In the genomic region with DNA sequence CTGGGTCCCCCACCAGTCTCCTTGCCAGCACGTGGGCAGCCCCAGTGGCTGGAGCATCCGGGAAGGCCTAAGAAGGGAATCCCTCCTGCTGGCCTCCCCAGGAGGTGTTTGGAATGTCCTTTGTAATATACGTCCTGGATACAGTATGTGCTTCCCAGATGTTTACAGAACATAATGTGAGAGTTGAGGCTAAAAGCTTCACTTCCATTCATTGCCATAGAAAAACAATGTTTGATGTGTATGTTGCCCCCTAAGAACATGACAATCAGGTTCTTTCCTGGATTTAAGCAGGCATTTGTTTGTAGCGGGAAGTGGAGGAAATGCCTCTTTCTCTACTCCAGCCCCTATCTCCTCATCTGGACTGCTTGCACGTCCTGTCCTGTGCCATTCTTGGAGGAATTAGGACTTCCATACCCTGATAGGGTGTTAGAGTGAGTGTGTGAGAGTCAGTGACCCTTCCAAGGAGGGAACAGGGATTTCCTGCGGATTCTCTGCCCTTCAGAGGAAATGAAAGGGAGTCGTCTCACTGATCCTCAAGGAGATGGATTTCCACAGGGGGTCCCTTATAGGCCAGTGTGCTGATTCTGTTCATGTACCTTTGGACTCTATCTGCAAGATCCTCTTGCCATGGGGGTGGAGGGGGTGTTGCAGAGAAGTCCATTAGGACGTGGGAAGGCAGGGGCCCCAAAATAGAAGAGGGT, we compare ENCODE assay signal across 1 cellular context.
A peak's percentile ranks its signal among the peaks of the same experiment; 100 is the strongest.
TF ChIP-seq lines count a peak whose summit lies in the region.

No MANE protein-coding gene starts in this region.

TF ChIP-seq in GM23338, 12 proteins besides CTCF, POLR2A, EP300 and RAD21:
- TF ChIP-seq, protein P1, sequence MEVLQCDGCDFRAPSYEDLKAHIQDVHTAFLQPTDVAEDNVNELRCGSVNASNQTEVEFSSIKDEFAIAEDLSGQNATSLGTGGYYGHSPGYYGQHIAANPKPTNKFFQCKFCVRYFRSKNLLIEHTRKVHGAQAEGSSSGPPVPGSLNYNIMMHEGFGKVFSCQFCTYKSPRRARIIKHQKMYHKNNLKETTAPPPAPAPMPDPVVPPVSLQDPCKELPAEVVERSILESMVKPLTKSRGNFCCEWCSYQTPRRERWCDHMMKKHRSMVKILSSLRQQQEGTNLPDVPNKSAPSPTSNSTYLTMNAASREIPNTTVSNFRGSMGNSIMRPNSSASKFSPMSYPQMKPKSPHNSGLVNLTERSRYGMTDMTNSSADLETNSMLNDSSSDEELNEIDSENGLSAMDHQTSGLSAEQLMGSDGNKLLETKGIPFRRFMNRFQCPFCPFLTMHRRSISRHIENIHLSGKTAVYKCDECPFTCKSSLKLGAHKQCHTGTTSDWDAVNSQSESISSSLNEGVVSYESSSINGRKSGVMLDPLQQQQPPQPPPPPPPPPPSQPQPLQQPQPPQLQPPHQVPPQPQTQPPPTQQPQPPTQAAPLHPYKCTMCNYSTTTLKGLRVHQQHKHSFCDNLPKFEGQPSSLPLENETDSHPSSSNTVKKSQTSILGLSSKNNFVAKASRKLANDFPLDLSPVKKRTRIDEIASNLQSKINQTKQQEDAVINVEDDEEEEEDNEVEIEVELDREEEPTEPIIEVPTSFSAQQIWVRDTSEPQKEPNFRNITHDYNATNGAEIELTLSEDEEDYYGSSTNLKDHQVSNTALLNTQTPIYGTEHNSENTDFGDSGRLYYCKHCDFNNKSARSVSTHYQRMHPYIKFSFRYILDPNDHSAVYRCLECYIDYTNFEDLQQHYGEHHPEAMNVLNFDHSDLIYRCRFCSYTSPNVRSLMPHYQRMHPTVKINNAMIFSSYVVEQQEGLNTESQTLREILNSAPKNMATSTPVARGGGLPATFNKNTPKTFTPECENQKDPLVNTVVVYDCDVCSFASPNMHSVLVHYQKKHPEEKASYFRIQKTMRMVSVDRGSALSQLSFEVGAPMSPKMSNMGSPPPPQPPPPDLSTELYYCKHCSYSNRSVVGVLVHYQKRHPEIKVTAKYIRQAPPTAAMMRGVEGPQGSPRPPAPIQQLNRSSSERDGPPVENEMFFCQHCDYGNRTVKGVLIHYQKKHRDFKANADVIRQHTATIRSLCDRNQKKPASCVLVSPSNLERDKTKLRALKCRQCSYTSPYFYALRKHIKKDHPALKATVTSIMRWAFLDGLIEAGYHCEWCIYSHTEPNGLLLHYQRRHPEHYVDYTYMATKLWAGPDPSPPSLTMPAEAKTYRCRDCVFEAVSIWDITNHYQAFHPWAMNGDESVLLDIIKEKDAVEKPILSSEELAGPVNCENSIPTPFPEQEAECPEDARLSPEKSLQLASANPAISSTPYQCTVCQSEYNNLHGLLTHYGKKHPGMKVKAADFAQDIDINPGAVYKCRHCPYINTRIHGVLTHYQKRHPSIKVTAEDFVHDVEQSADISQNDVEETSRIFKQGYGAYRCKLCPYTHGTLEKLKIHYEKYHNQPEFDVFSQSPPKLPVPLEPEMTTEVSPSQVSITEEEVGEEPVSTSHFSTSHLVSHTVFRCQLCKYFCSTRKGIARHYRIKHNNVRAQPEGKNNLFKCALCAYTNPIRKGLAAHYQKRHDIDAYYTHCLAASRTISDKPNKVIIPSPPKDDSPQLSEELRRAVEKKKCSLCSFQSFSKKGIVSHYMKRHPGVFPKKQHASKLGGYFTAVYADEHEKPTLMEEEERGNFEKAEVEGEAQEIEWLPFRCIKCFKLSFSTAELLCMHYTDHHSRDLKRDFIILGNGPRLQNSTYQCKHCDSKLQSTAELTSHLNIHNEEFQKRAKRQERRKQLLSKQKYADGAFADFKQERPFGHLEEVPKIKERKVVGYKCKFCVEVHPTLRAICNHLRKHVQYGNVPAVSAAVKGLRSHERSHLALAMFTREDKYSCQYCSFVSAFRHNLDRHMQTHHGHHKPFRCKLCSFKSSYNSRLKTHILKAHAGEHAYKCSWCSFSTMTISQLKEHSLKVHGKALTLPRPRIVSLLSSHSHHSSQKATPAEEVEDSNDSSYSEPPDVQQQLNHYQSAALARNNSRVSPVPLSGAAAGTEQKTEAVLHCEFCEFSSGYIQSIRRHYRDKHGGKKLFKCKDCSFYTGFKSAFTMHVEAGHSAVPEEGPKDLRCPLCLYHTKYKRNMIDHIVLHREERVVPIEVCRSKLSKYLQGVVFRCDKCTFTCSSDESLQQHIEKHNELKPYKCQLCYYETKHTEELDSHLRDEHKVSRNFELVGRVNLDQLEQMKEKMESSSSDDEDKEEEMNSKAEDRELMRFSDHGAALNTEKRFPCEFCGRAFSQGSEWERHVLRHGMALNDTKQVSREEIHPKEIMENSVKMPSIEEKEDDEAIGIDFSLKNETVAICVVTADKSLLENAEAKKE (CRISPR knock-in tag; IDR thresholded peaks at IDR 0.05) = no peak
- TF ChIP-seq JUNB (IDR thresholded peaks at IDR 0.05; ENCODE audit: unreplicated experiment) (no peak), CREB1 (CRISPR knock-in tag; IDR thresholded peaks at IDR 0.05; ENCODE audit: low read depth) (no peak), STAT1 (IDR thresholded peaks at IDR 0.05; ENCODE audit: unreplicated experiment) (no peak), EZH2 (IDR thresholded peaks at IDR 0.05; ENCODE audit: low read depth, unreplicated experiment) (peak; percentile 0)
- TF ChIP-seq, protein P2, sequence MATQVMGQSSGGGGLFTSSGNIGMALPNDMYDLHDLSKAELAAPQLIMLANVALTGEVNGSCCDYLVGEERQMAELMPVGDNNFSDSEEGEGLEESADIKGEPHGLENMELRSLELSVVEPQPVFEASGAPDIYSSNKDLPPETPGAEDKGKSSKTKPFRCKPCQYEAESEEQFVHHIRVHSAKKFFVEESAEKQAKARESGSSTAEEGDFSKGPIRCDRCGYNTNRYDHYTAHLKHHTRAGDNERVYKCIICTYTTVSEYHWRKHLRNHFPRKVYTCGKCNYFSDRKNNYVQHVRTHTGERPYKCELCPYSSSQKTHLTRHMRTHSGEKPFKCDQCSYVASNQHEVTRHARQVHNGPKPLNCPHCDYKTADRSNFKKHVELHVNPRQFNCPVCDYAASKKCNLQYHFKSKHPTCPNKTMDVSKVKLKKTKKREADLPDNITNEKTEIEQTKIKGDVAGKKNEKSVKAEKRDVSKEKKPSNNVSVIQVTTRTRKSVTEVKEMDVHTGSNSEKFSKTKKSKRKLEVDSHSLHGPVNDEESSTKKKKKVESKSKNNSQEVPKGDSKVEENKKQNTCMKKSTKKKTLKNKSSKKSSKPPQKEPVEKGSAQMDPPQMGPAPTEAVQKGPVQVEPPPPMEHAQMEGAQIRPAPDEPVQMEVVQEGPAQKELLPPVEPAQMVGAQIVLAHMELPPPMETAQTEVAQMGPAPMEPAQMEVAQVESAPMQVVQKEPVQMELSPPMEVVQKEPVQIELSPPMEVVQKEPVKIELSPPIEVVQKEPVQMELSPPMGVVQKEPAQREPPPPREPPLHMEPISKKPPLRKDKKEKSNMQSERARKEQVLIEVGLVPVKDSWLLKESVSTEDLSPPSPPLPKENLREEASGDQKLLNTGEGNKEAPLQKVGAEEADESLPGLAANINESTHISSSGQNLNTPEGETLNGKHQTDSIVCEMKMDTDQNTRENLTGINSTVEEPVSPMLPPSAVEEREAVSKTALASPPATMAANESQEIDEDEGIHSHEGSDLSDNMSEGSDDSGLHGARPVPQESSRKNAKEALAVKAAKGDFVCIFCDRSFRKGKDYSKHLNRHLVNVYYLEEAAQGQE (IDR thresholded peaks at IDR 0.05; ENCODE audit: unreplicated experiment) = no peak
